Comparison of ENCODE assay signal across 17 cellular contexts in genomic region chr11:79396674-79397073, GRCh38. TPM values are rescaled to one million over a fixed set of nuclear protein-coding genes. Genes with fewer than 3 reads are reported as not detected.
"Had no signal": no experiment of that assay in that cellular context is flagged by ENCODE, and none has a peak within 500 bp of the region (broad histone marks: within the 10 kb centered on the region; RNA-seq: fewer than 3 reads in every experiment).

No MANE protein-coding gene starts in this region.

- ATAC-seq: activated T-helper 17 cell treated with anti-CD3 and anti-CD28 coated beads, Interleukin-2, amount 50 U/mL, for 72 hours; left cardiac atrium; lower lobe of right lung; right cardiac atrium; stimulated activated effector memory CD8-positive, alpha-beta T cell treated with anti-CD3 and anti-CD28 coated beads, Interleukin-12 subunit alpha, Interleukin-12 subunit beta, amount 100 ng/mL, for 72 hours had no signal

- H3K4me1 Mint-ChIP-seq: activated CD4-positive, alpha-beta T cell treated with anti-CD3 and anti-CD28 coated beads, Interleukin-2, amount 10 ng/mL, durations not matched to agents 24 days and 14 days; activated T-helper 17 cell treated with anti-CD3 and anti-CD28 coated beads, Interleukin-2, amount 50 U/mL, for 72 hours; central memory CD8-positive, alpha-beta T cell; stimulated activated effector memory CD8-positive, alpha-beta T cell treated with anti-CD3 and anti-CD28 coated beads, Interleukin-12 subunit alpha, Interleukin-12 subunit beta, amount 100 ng/mL, for 72 hours had no signal

- H3K4me3 Mint-ChIP-seq: activated B cell treated with CpG ODN at 0.5 μM for 24 hours; activated CD4-positive, alpha-beta T cell treated with anti-CD3 and anti-CD28 coated beads, Interleukin-2, amount 10 ng/mL, durations not matched to agents 24 days and 14 days; activated naive CD4-positive, alpha-beta T cell treated with anti-CD3 and anti-CD28 coated beads for 36 hours; activated T-helper 17 cell treated with anti-CD3 and anti-CD28 coated beads, Interleukin-2, amount 50 U/mL, for 72 hours; central memory CD8-positive, alpha-beta T cell; endodermal cell; stimulated activated effector memory CD8-positive, alpha-beta T cell treated with anti-CD3 and anti-CD28 coated beads, Interleukin-12 subunit alpha, Interleukin-12 subunit beta, amount 100 ng/mL, for 72 hours had no signal

- H3K9me3 Mint-ChIP-seq: activated B cell treated with CpG ODN at 0.5 μM for 24 hours; activated CD4-positive, alpha-beta T cell treated with anti-CD3 and anti-CD28 coated beads, Interleukin-2, amount 10 ng/mL, durations not matched to agents 24 days and 14 days; activated naive CD4-positive, alpha-beta T cell treated with anti-CD3 and anti-CD28 coated beads for 36 hours; central memory CD8-positive, alpha-beta T cell had no signal

- DNase-seq: activated B cell treated with CpG ODN at 0.5 μM for 24 hours; activated CD4-positive, alpha-beta T cell treated with anti-CD3 and anti-CD28 coated beads, Interleukin-2, amount 10 ng/mL, durations not matched to agents 24 days and 14 days; activated naive CD4-positive, alpha-beta T cell treated with anti-CD3 and anti-CD28 coated beads for 36 hours; activated T-cell treated with anti-CD3 and anti-CD28 coated beads for 4 hours; endodermal cell; erythroblast; hypothalamus; left cardiac atrium; lower lobe of right lung; midbrain; naive B cell; right cardiac atrium had no signal

- H3K36me3 Mint-ChIP-seq: naive B cell; stimulated activated effector memory CD8-positive, alpha-beta T cell treated with anti-CD3 and anti-CD28 coated beads, Interleukin-12 subunit alpha, Interleukin-12 subunit beta, amount 100 ng/mL, for 72 hours had no signal

- H3K27ac Mint-ChIP-seq: activated B cell treated with CpG ODN at 0.5 μM for 24 hours; activated CD4-positive, alpha-beta T cell treated with anti-CD3 and anti-CD28 coated beads, Interleukin-2, amount 10 ng/mL, durations not matched to agents 24 days and 14 days; activated naive CD4-positive, alpha-beta T cell treated with anti-CD3 and anti-CD28 coated beads for 36 hours; activated T-helper 17 cell treated with anti-CD3 and anti-CD28 coated beads, Interleukin-2, amount 50 U/mL, for 72 hours; endodermal cell; progenitor cell of endocrine pancreas; stimulated activated effector memory CD8-positive, alpha-beta T cell treated with anti-CD3 and anti-CD28 coated beads, Interleukin-12 subunit alpha, Interleukin-12 subunit beta, amount 100 ng/mL, for 72 hours had no signal

- H3K27me3 Mint-ChIP-seq: central memory CD8-positive, alpha-beta T cell had no signal

RNA-seq across cellular contexts. Expression of gene TENM4, which starts 44.2 kb away (rescaled TPM):
- total RNA-seq: activated CD4-positive, alpha-beta T cell treated with anti-CD3 and anti-CD28 coated beads, Interleukin-2, amount 10 ng/mL, durations not matched to agents 24 days and 14 days; activated CD8-positive, alpha-beta memory T cell treated with anti-CD3 and anti-CD28 coated beads for 36 hours; activated naive CD4-positive, alpha-beta T cell treated with anti-CD3 and anti-CD28 coated beads for 36 hours had no signal
